In the genomic region with DNA sequence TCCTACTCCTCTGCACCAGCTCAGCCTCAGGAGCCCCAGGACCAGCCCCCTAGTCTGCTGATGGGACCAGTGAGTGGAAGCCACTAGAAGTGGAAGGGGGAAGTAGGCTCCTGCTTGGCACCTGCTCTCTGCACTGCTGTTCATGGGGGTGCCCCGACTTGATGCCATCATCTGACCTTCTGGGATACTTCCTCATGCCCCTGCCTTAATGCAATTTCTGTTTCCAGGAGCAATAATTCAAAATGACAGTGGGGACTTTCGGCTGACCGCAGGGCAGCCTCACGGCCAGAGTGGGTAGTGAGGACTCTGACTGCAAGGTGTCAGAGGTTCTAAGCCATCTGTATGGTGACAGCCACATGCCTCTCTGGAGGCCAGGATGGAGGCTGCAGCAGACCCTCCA, we compare ENCODE assay signal across 20 cellular contexts.
"Had no signal": no experiment of that assay in that cellular context is flagged by ENCODE, and none has a peak within 500 bp of the region (broad histone marks: within the 10 kb centered on the region; RNA-seq: fewer than 3 reads in every experiment).

No MANE protein-coding gene starts in this region.

- DNase-seq: Kasumi-1, MM.1S, NCI-H1092 treated with DMSO at 0.1 percent for 48 hours, NCI-H1436, NCI-H187, NCI-H2029, NCI-H2081 treated with DMSO at 0.1 percent for 48 hours, NCI-H2171, NCI-H226, NCI-H510A, NCI-H524 treated with DMSO at 0.1 percent for 48 hours, NCI-H69, NCI-H774, SHP77, SK-N-SH had no signal

- H3K9me3 ChIP-seq: SK-N-SH had no signal

- ATAC-seq: K562, Panc1 had no signal

- H3K9me2 ChIP-seq: SK-N-SH had no signal

- H3K9ac ChIP-seq: KMS-11, SK-N-SH had no signal

- H3K4me3 ChIP-seq: K562 had no signal

- H3K4me2 ChIP-seq: KMS-11, SK-N-SH had no signal

- H3K27ac ChIP-seq: HL-60, KMS-11, RWPE1 had no signal
